Comparison of ENCODE assay signal across 21 cellular contexts in genomic region chr12:92602930-92603623, GRCh38.
DNase-seq lines count a peak whose midpoint lies in the region; ATAC-seq, FAIRE-seq and TF ChIP-seq lines count a peak whose summit lies in the region.
"Had no signal": no experiment of that assay in that cellular context is flagged by ENCODE, and none has a peak within 500 bp of the region (broad histone marks: within the 10 kb centered on the region; RNA-seq: fewer than 3 reads in every experiment).

No MANE protein-coding gene starts in this region.

- POLR2A ChIA-PET in endothelial cell of umbilical vein (lab: Charles Lee): no interaction called here

- H3K4me1 Mint-ChIP-seq in activated naive CD8-positive, alpha-beta T cell (ENCODE audit: low read depth): peaks cover 54% of the 10 kb centered on the region
- H3K4me1 Mint-ChIP-seq in activated naive CD8-positive, alpha-beta T cell treated with anti-CD3 and anti-CD28 coated beads, Interleukin-2, amount 50 U/mL, for 24 hours: peaks cover 39% of the 10 kb centered on the region

- no peaks in the 10 kb centered on the region for H3K27me3 Mint-ChIP-seq in activated naive CD8-positive, alpha-beta T cell
- H3K27me3 Mint-ChIP-seq in activated naive CD8-positive, alpha-beta T cell treated with anti-CD3 and anti-CD28 coated beads, Interleukin-2, amount 50 U/mL, for 24 hours: no peaks in the 10 kb centered on the region
- H3K27me3 Mint-ChIP-seq: progenitor cell of endocrine pancreas had no signal

- H3K79me2 ChIP-seq in endothelial cell of umbilical vein (ENCODE audit: control insufficient read depth, insufficient read depth, low read length): no peaks in the 10 kb centered on the region

- no peak overlapping the region for H2AFZ ChIP-seq in endothelial cell of umbilical vein (ENCODE audit: low read depth, low read length)

- BruUV-seq in endothelial cell of umbilical vein (replicated peaks; lab: Mats Ljungman, UMichigan): no TSS peak

- FAIRE-seq in endothelial cell of umbilical vein (lab: Jason Lieb, UNC) (no peak), H54 (lab: Jason Lieb, UNC) (no peak)

- dilution Hi-C loops in endothelial cell of umbilical vein (cut with MboI; ENCODE audit: extremely low pct_ligation_motif_present, low sequenced_read_pairs): no loop called here

- CTCF ChIA-PET in endothelial cell of umbilical vein (lab: Charles Lee): interaction anchor here (1.0 kb wide), 1 partner anchor 1221 kb away, joined by 3 read pairs; no protein-coding TSS in a partner anchor

- H3K36me3 Mint-ChIP-seq in activated naive CD8-positive, alpha-beta T cell: peaks cover 16% of the 10 kb centered on the region
- peaks cover 22% of the 10 kb centered on the region for H3K36me3 Mint-ChIP-seq in activated naive CD8-positive, alpha-beta T cell treated with anti-CD3 and anti-CD28 coated beads, Interleukin-2, amount 50 U/mL, for 24 hours (ENCODE audit: low read depth)

- no peak for TF ChIP-seq POLR2A in endothelial cell of umbilical vein (IDR thresholded peaks at IDR 0.05; ENCODE audit: low read depth, low read length)
- no peak for TF ChIP-seq POLR2A in suprapubic skin (IDR thresholded peaks at IDR 0.05)
- TF ChIP-seq POLR2A in H54 (IDR thresholded peaks at IDR 0.05; ENCODE audit: low read depth, low read length): no peak

- H3K27ac ChIP-seq in RWPE2 (ENCODE audit: poor library complexity, severe bottlenecking) (peak overlapping the region; percentile 98), endothelial cell of umbilical vein (ENCODE audit: insufficient read depth, low read depth, low read length) (peak overlapping the region; percentile 5), suprapubic skin (peak overlapping the region; percentile 26)
- H3K27ac ChIP-seq: body of pancreas, HL-60, KMS-11 had no signal

- H3K4me3 ChIP-seq in RWPE2 (ENCODE audit: severe bottlenecking) (no peak overlapping the region), endothelial cell of umbilical vein (replicated peaks in 1 of 3; ENCODE audit: insufficient read depth in 1 of 3, low read depth in 1 of 3, low read length in 3 of 3) (no peak overlapping the region), suprapubic skin (no peak overlapping the region)
- H3K4me3 ChIP-seq: body of pancreas, left lung, uterus had no signal

- H3K4me2 ChIP-seq in endothelial cell of umbilical vein (ENCODE audit: insufficient read depth, low read length): no peak overlapping the region
- H3K4me2 ChIP-seq: KMS-11 had no signal

- H3K9me3 Mint-ChIP-seq in activated naive CD8-positive, alpha-beta T cell (ENCODE audit: low read depth): peaks cover 24% of the 10 kb centered on the region
- H3K9me3 Mint-ChIP-seq in activated naive CD8-positive, alpha-beta T cell treated with anti-CD3 and anti-CD28 coated beads, Interleukin-2, amount 50 U/mL, for 24 hours: peaks cover 33% of the 10 kb centered on the region

- peak overlapping the region; percentile 70 for H3K27ac Mint-ChIP-seq in activated naive CD8-positive, alpha-beta T cell
- H3K27ac Mint-ChIP-seq in activated naive CD8-positive, alpha-beta T cell treated with anti-CD3 and anti-CD28 coated beads, Interleukin-2, amount 50 U/mL, for 24 hours: no peak overlapping the region
- H3K27ac Mint-ChIP-seq: progenitor cell of endocrine pancreas; T-helper 2 cell treated with Interferon-gamma antibody and Interleukin-4, amounts not matched to agents 5 μg/mL and 100 μg/mL, for 36 hours had no signal

- peaks cover 24% of the 10 kb centered on the region for H3K4me1 ChIP-seq in RWPE2 (ENCODE audit: insufficient read depth, poor library complexity, severe bottlenecking)
- H3K4me1 ChIP-seq in endothelial cell of umbilical vein (ENCODE audit: control insufficient read depth, extremely low read depth, insufficient read depth, low read length): peaks cover under 1% of the 10 kb centered on the region
- H3K4me1 ChIP-seq in suprapubic skin: peaks cover 5% of the 10 kb centered on the region
- H3K4me1 ChIP-seq: body of pancreas had no signal

- intact Hi-C loops in endothelial cell of umbilical vein (cut with micrococcal nuclease): no loop called here

- no peaks in the 10 kb centered on the region for H3K36me3 ChIP-seq in RWPE2 (ENCODE audit: low read depth)
- H3K36me3 ChIP-seq in endothelial cell of umbilical vein (ENCODE audit: control insufficient read depth in 2 of 2, extremely low read depth in 1 of 2, insufficient read depth in 2 of 2, low read length in 2 of 2): no peaks in the 10 kb centered on the region
- H3K36me3 ChIP-seq in suprapubic skin: no peaks in the 10 kb centered on the region
- H3K36me3 ChIP-seq: left lung, uterus had no signal

- 84% methylated on average over 2 of the region's 2 CpGs for WGBS in suprapubic skin

- TF ChIP-seq CTCF in RWPE2 (IDR thresholded peaks at IDR 0.05; ENCODE audit: poor library complexity, severe bottlenecking) (no peak), endothelial cell of umbilical vein (IDR thresholded peaks at IDR 0.05; ENCODE audit: extremely low read depth in 1 of 2, insufficient read depth in 1 of 2, low read depth in 1 of 2, low read length in 2 of 2) (no peak), suprapubic skin (IDR thresholded peaks at IDR 0.05) (no peak)

- H3K9me3 ChIP-seq in RWPE2 (ENCODE audit: severe bottlenecking) (peaks cover 10% of the 10 kb centered on the region), endothelial cell of umbilical vein (replicated peaks; ENCODE audit: control insufficient read depth, insufficient read depth, low read length) (no peaks in the 10 kb centered on the region), suprapubic skin (no peaks in the 10 kb centered on the region)
- H3K9me3 ChIP-seq: uterus had no signal

- ATAC-seq in activated naive CD8-positive, alpha-beta T cell treated with anti-CD3 and anti-CD28 coated beads, Interleukin-2, amount 50 U/mL, for 24 hours: no peak
- ATAC-seq in RWPE2 (ENCODE audit: low read depth) (no peak), HG03378 (IDR thresholded peaks at IDR 0.05; ENCODE audit: unreplicated experiment) (no peak)
- ATAC-seq: body of pancreas had no signal

- no peak for TF ChIP-seq EP300 in suprapubic skin (IDR thresholded peaks at IDR 0.05)

- no peak for DNase-seq in activated naive CD8-positive, alpha-beta T cell treated with anti-CD3 and anti-CD28 coated beads, Interleukin-2, amount 50 U/mL, for 24 hours
- DNase-seq in RWPE2 (ENCODE audit: low spot score) (no peak), endothelial cell of umbilical vein (ENCODE audit: low read depth, low spot score) (no peak), suprapubic skin (ENCODE audit: low spot score in 2 of 2) (no peak), H54 (ENCODE audit: insufficient read length, low spot score) (no peak), hippocampal formation (lab: John Stamatoyannopoulos, UW) (no peak)
- DNase-seq: activated T-cell treated with anti-CD3 and anti-CD28 coated beads, Interleukin-2, amount 50 U/mL, for 4 hours; AML-193; body of pancreas; DMS 273 treated with DMSO at 0.1 percent for 48 hours; left lung; NCI-H1417 treated with DMSO at 0.1 percent for 48 hours; NCI-H2227 treated with DMSO at 0.1 percent for 48 hours; stimulated activated naive CD8-positive, alpha-beta T cell treated with anti-CD3 and anti-CD28 coated beads, Interleukin-15, Interleukin-2, amounts not matched to agents 100 U/mL and 50 U/mL, for 24 hours; uterus had no signal

- no peaks in the 10 kb centered on the region for H4K20me1 ChIP-seq in endothelial cell of umbilical vein (replicated peaks; ENCODE audit: control insufficient read depth, extremely low read depth, insufficient read depth, low read length)

- no peak overlapping the region for H3K4me3 Mint-ChIP-seq in activated naive CD8-positive, alpha-beta T cell
- H3K4me3 Mint-ChIP-seq in activated naive CD8-positive, alpha-beta T cell treated with anti-CD3 and anti-CD28 coated beads, Interleukin-2, amount 50 U/mL, for 24 hours: no peak overlapping the region
- H3K4me3 Mint-ChIP-seq: T-helper 2 cell treated with Interferon-gamma antibody and Interleukin-4, amounts not matched to agents 5 μg/mL and 100 μg/mL, for 36 hours had no signal

- no peaks in the 10 kb centered on the region for H3K9me1 ChIP-seq in endothelial cell of umbilical vein (replicated peaks; ENCODE audit: control insufficient read depth, extremely low read depth, insufficient read depth, low read length)

- H3K27me3 ChIP-seq in RWPE2 (ENCODE audit: insufficient read depth, poor library complexity, severe bottlenecking): no peaks in the 10 kb centered on the region
- H3K27me3 ChIP-seq in endothelial cell of umbilical vein (ENCODE audit: control insufficient read depth in 2 of 2, insufficient read depth in 2 of 2, low read length in 2 of 2): no peaks in the 10 kb centered on the region
- no peaks in the 10 kb centered on the region for H3K27me3 ChIP-seq in suprapubic skin
- H3K27me3 ChIP-seq: body of pancreas, left lung, uterus had no signal

- H3K9ac ChIP-seq in endothelial cell of umbilical vein (replicated peaks; ENCODE audit: extremely low read depth, insufficient read depth, low read length): no peak overlapping the region
- H3K9ac ChIP-seq: KMS-11 had no signal

TF ChIP-seq in endothelial cell of umbilical vein, 7 proteins besides CTCF, POLR2A, EP300 and RAD21:
- TF ChIP-seq EZH2 (IDR thresholded peaks at IDR 0.05; ENCODE audit: borderline replicate concordance, low read depth, low read length, severe bottlenecking) (no peak), POLR2AphosphoS5 (IDR thresholded peaks at IDR 0.05; ENCODE audit: insufficient read depth, low read depth, low read length) (no peak), MAX (IDR thresholded peaks at IDR 0.05; ENCODE audit: insufficient read depth, insufficient read length) (no peak), GATA2 (IDR thresholded peaks at IDR 0.05; ENCODE audit: insufficient read depth, insufficient read length, low read depth, low read length) (no peak), FOS (IDR thresholded peaks at IDR 0.05; ENCODE audit: borderline replicate concordance, insufficient read depth, low read length) (no peak), JUN (IDR thresholded peaks at IDR 0.05; ENCODE audit: borderline replicate concordance, insufficient read depth, insufficient read length, low read depth) (peak; percentile 14), MYC (IDR thresholded peaks at IDR 0.05; ENCODE audit: low read depth, low read length) (no peak)

Comparison
In these comparisons a context has a peak if more than half of its experiments do, and no peak if none do; other contexts are left out.
1. H3K27ac ChIP-seq: peak in every context shown above with its lines; median percentile 98 in RWPE2; 26 in suprapubic skin; 5 in endothelial cell of umbilical vein.